8 cellular contexts compared by ENCODE assay signal in genomic region chr2:174771631-174772491, GRCh38. TPM values are rescaled to one million over a fixed set of nuclear protein-coding genes. Genes with fewer than 3 reads are reported as not detected.
DNase-seq lines count a peak whose midpoint lies in the region; ATAC-seq and TF ChIP-seq lines count a peak whose summit lies in the region.

No MANE protein-coding gene starts in this region.

- peak overlapping the region; percentile 43 for H2AFZ ChIP-seq in neural progenitor cell (replicated peaks)

- peak overlapping the region; percentile 4 for H3K4me3 ChIP-seq in neural progenitor cell

- peaks cover 64% of the 10 kb centered on the region for H3F3A ChIP-seq in neural progenitor cell (ENCODE audit: low read depth)

- H3K9me3 ChIP-seq in neural progenitor cell (ENCODE audit: low read depth), result no peaks in the 10 kb centered on the region

- no peaks in the 10 kb centered on the region for H3K79me2 ChIP-seq in neural progenitor cell (ENCODE audit: low read depth)

- no peak overlapping the region for H3K9ac ChIP-seq in neural progenitor cell

- H3K4me1 Mint-ChIP-seq in neural progenitor cell, result peaks cover 48% of the 10 kb centered on the region

- no peaks in the 10 kb centered on the region for H3K36me3 Mint-ChIP-seq in neural progenitor cell

- H3K27ac Mint-ChIP-seq in neural progenitor cell, result peak overlapping the region; percentile 97

- peak overlapping the region; percentile 60 for H3K4me3 Mint-ChIP-seq in neural progenitor cell

- H3K4me2 ChIP-seq in neural progenitor cell, result peak overlapping the region; percentile 60

- DNase-seq in ACHN (peak; percentile 81), NCI-H510A treated with DMSO at 0.1 percent for 48 hours (lab: John Stamatoyannopoulos, UW) (peak; percentile 96), foreskin keratinocyte (peak in 1 of 2 donors; percentile 61), neural progenitor cell (ENCODE audit: low spot score) (peak; percentile 93)
- peak; percentile 69 to 70 for DNase-seq in activated T-cell treated with anti-CD3 and anti-CD28 coated beads, Interleukin-2, amount 50 U/mL, for 48 hours
- DNase-seq in activated CD4-positive, CD25-positive, alpha-beta regulatory T cell treated with anti-CD3 and anti-CD28 coated beads, Interleukin-2, amount 50 U/mL, for 72 hours, result no peak

- H3K27ac ChIP-seq in foreskin keratinocyte (no peak overlapping the region), neural progenitor cell (peak overlapping the region; percentile 82)

- H3K4me1 ChIP-seq in foreskin keratinocyte (no peaks in the 10 kb centered on the region), neural progenitor cell (peaks cover 31% of the 10 kb centered on the region)

- no peaks in the 10 kb centered on the region for H4K20me1 ChIP-seq in neural progenitor cell (ENCODE audit: low read depth)

- no peaks in the 10 kb centered on the region for H3K9me3 Mint-ChIP-seq in neural progenitor cell

- H3K27me3 ChIP-seq in foreskin keratinocyte (no peaks in the 10 kb centered on the region), neural progenitor cell (no peaks in the 10 kb centered on the region)

- in situ Hi-C loops in ACHN (cut with HindIII; ENCODE audit: low pct_ligation_motif_present, low pct_unique_long_range_greater_than_20kb, low sequenced_read_pairs), result loop anchor here (10.0 kb wide), 1 partner anchor 213 kb away; no protein-coding TSS in a partner anchor

- peak; percentile 62 for TF ChIP-seq CTCF in GM12874 (IDR thresholded peaks at IDR 0.05; ENCODE audit: insufficient read depth, low read depth, low read length)
- peak; percentile 88 for TF ChIP-seq CTCF in foreskin keratinocyte (conservative IDR thresholded peaks at IDR 0.05)
- TF ChIP-seq CTCF in neural progenitor cell (IDR thresholded peaks at IDR 0.05), result peak; percentile 92

- H3K36me3 ChIP-seq in neural progenitor cell, result no peaks in the 10 kb centered on the region

- peaks cover 8% of the 10 kb centered on the region for H3K27me3 Mint-ChIP-seq in neural progenitor cell (ENCODE audit: insufficient read depth, low read depth)

- ATAC-seq in HG03175 (IDR thresholded peaks at IDR 0.05; ENCODE audit: unreplicated experiment), result peak; percentile 57
- ATAC-seq in foreskin keratinocyte, result peak; percentile 91

RNA-seq across cellular contexts. Expression of gene CHRNA1, which starts 7.6 kb away (rescaled TPM):
- total RNA-seq in foreskin keratinocyte (not detected in 2 replicates), neural progenitor cell (ENCODE audit: low replicate concordance) (0.11 TPM in 1 of 2 replicates, not detected in the other)
- polyA plus RNA-seq in foreskin keratinocyte, result not detected in 2 replicates
